Comparison of ENCODE assay signal across 9 cellular contexts in genomic region chr3:69738859-69739203, GRCh38. TPM values are rescaled to one million over a fixed set of nuclear protein-coding genes. Genes with fewer than 3 reads are reported as not detected.
DNase-seq lines count a peak whose midpoint lies in the region; ATAC-seq, FAIRE-seq and TF ChIP-seq lines count a peak whose summit lies in the region.
"Had no signal": no experiment of that assay in that cellular context is flagged by ENCODE, and none has a peak within 500 bp of the region (broad histone marks: within the 10 kb centered on the region; RNA-seq: fewer than 3 reads in every experiment).

No MANE protein-coding gene starts in this region.

- H2AFZ ChIP-seq in SK-N-SH (ENCODE audit: low read depth) = peak overlapping the region; percentile 97
- H2AFZ ChIP-seq in trophoblast cell (ENCODE audit: insufficient read depth, low read length, poor library complexity) = peak overlapping the region; percentile 52

- FAIRE-seq in frontal cortex (lab: Jason Lieb, UNC) = no peak
- FAIRE-seq in urothelium cell line (lab: Jason Lieb, UNC) = no peak

- H3K27me3 ChIP-seq in SK-N-SH (ENCODE audit: insufficient read depth) (peaks cover 5% of the 10 kb centered on the region; the same call in 1 of the 2 replicates), trophoblast cell (ENCODE audit: insufficient read depth, low read length) (no peaks in the 10 kb centered on the region)

- H3F3A ChIP-seq in SK-N-SH (replicated peaks; ENCODE audit: insufficient read depth) = no peaks in the 10 kb centered on the region

- H3K9ac ChIP-seq in SK-N-SH = peak overlapping the region; percentile 41; the same call in 1 of the 2 replicates
- H3K9ac ChIP-seq in trophoblast cell (ENCODE audit: low read length) = no peak overlapping the region

- no peak for DNase-seq in GM12864 (ENCODE audit: low read depth)
- no peak for DNase-seq in SK-N-SH
- DNase-seq in frontal cortex (ENCODE audit: low spot score in 2 of 2) = peak; percentile 10 to 19
- no peak for DNase-seq in trophoblast cell
- no peak for DNase-seq in T-helper 9 cell
- no peak for DNase-seq in DMS53 treated with DMSO at 0.1 percent for 48 hours (lab: John Stamatoyannopoulos, UW; ENCODE audit: unreplicated experiment)
- no peak for DNase-seq in urothelium cell line (ENCODE audit: low spot score)

- no peak overlapping the region for H4K91ac ChIP-seq in trophoblast cell (ENCODE audit: low read depth, low read length)

- 2% methylated on average over 12 of the region's 12 CpGs for WGBS in SK-N-SH (ENCODE audit: low lambda C conversion rate)
- whole genome bisulfite sequencing in trophoblast cell (ENCODE audit: extremely low coverage, insufficient coverage, insufficient read length) = no CpG with 5 or more reads among the region's 12 CpGs

- TF ChIP-seq RAD21 in SK-N-SH (IDR thresholded peaks at IDR 0.05; ENCODE audit: low read length) = no peak

- H3K4me1 ChIP-seq in SK-N-SH (ENCODE audit: control insufficient read depth in 1 of 2, insufficient read depth in 2 of 2, low read depth in 1 of 2, low read length in 1 of 2) (peaks cover 0 to 8% of the 10 kb centered on the region in 2 experiments; a peak in 1 of 4 replicates), trophoblast cell (ENCODE audit: control insufficient read depth in 1 of 2, insufficient read depth in 2 of 2, low read length in 2 of 2) (peaks cover 0 to 5% of the 10 kb centered on the region in 2 experiments)

- H3K9me3 ChIP-seq in SK-N-SH (no peaks in the 10 kb centered on the region), trophoblast cell (ENCODE audit: insufficient read depth, low read depth, low read length) (no peaks in the 10 kb centered on the region)
- H3K9me3 ChIP-seq: neutrophil had no signal

- no peak for TF ChIP-seq EP300 in SK-N-SH (IDR thresholded peaks at IDR 0.05; ENCODE audit: borderline replicate concordance in 1 of 2, low read depth in 1 of 2, low read length in 1 of 2)

- TF ChIP-seq CTCF in GM12864 (IDR thresholded peaks at IDR 0.05; ENCODE audit: low read depth, low read length, missing control alignments) = no peak
- TF ChIP-seq CTCF in SK-N-SH (IDR thresholded peaks at IDR 0.05) = no peak

- H3K79me2 ChIP-seq in SK-N-SH (ENCODE audit: insufficient read depth) (no peaks in the 10 kb centered on the region; the same call in 1 of the 2 replicates), trophoblast cell (ENCODE audit: control insufficient read depth, insufficient read depth, low read length, poor library complexity) (no peaks in the 10 kb centered on the region)

- POLR2A ChIA-PET in SK-N-SH (lab: Yijun Ruan, JAX) = no interaction called here

- no peak overlapping the region for H4K8ac ChIP-seq in trophoblast cell (ENCODE audit: low read depth, low read length)

- no peak for ATAC-seq in GM18498 (IDR thresholded peaks at IDR 0.05; ENCODE audit: unreplicated experiment)

- no peak overlapping the region for H2BK12ac ChIP-seq in trophoblast cell (ENCODE audit: low read length)

- no peaks in the 10 kb centered on the region for H3K9me2 ChIP-seq in SK-N-SH

- H3K4me2 ChIP-seq in SK-N-SH (peak overlapping the region; percentile 90), trophoblast cell (ENCODE audit: low read length) (peak overlapping the region; percentile 100)

- no peak overlapping the region for H3K18ac ChIP-seq in trophoblast cell (ENCODE audit: low read length)

- H3K36me3 ChIP-seq in SK-N-SH (replicated peaks in 1 of 2; ENCODE audit: control insufficient read depth in 1 of 2, insufficient read depth in 2 of 2, low read length in 1 of 2) (no peaks in the 10 kb centered on the region), trophoblast cell (ENCODE audit: control insufficient read depth in 1 of 2, insufficient read depth in 2 of 2, low read length in 2 of 2) (no peaks in the 10 kb centered on the region)
- H3K36me3 ChIP-seq: neutrophil had no signal

- H2AK5ac ChIP-seq in trophoblast cell (ENCODE audit: low read length) = no peak overlapping the region

- no peak overlapping the region for H2BK120ac ChIP-seq in trophoblast cell (ENCODE audit: insufficient read depth, low read length, poor library complexity)

- no peak overlapping the region for H3K23ac ChIP-seq in trophoblast cell (ENCODE audit: low read length)

- H3K4me3 ChIP-seq in GM12864 (ENCODE audit: low read depth, low read length) (peak overlapping the region; percentile 73), SK-N-SH (ENCODE audit: low read depth in 2 of 2, low read length in 1 of 2) (peak overlapping the region; percentile 86 to 95), trophoblast cell (ENCODE audit: low read depth, low read length) (peak overlapping the region; percentile 64)

- no peak overlapping the region for H3K4ac ChIP-seq in trophoblast cell (ENCODE audit: low read depth, low read length)

- no peaks in the 10 kb centered on the region for H4K20me1 ChIP-seq in SK-N-SH (ENCODE audit: insufficient read depth)

- CTCF ChIA-PET in SK-N-SH (lab: Yijun Ruan, JAX) = interaction anchor here (1.1 to 2.1 kb wide), 2 partner anchors 48 to 117 kb away, joined by 4 to 10 read pairs; no protein-coding TSS in a partner anchor

- no peaks in the 10 kb centered on the region for H3K79me1 ChIP-seq in trophoblast cell (ENCODE audit: low read length)

- H3K14ac ChIP-seq in trophoblast cell (ENCODE audit: low read length) = no peak overlapping the region

- no peak overlapping the region for H2BK5ac ChIP-seq in trophoblast cell (ENCODE audit: low read depth, low read length, poor library complexity)

- H3K27ac ChIP-seq in SK-N-SH (ENCODE audit: low read depth in 2 of 2, low read length in 1 of 2) (peak overlapping the region; percentile 5 to 50; a peak in 3 of 4 replicates), trophoblast cell (ENCODE audit: low read depth, low read length) (no peak overlapping the region)
- H3K27ac ChIP-seq: neutrophil had no signal

- H4K12ac ChIP-seq in trophoblast cell (ENCODE audit: low read depth, low read length) = no peak overlapping the region

TF ChIP-seq in SK-N-SH, 30 proteins besides CTCF, POLR2A, EP300 and RAD21:
- TF ChIP-seq PBX3 (IDR thresholded peaks at IDR 0.05) = no peak
- TF ChIP-seq TAF1 (IDR thresholded peaks at IDR 0.05; ENCODE audit: borderline replicate concordance, low read depth, low read length) = no peak
- TF ChIP-seq NFIC (IDR thresholded peaks at IDR 0.05; ENCODE audit: borderline replicate concordance) = no peak
- TF ChIP-seq CHD2 (IDR thresholded peaks at IDR 0.05; ENCODE audit: low read length, partially characterized antibody) = no peak

RNA-seq across cellular contexts. Expression of gene MITF, which starts 0.4 kb away (rescaled TPM):
- polyA plus RNA-seq in SK-N-SH (2012; rRNA removed) = 1.7 and 2.5 TPM in 2 replicates
- 2.0 and 2.3 TPM in 2 replicates for polyA plus RNA-seq in SK-N-SH (2012; cell fraction: cytosol; rRNA removed)
- 1.5 and 2.3 TPM in 2 replicates for polyA plus RNA-seq in SK-N-SH (2012; cell fraction: nucleus; rRNA removed)
- 1.6 TPM for total RNA-seq in frontal cortex
- polyA plus RNA-seq in trophoblast cell (2013) = 2.6 and 2.8 TPM in 2 replicates

Comparison
In these comparisons a context has a peak if more than half of its experiments do, and no peak if none do; other contexts are left out.
1. DNase-seq: peak in frontal cortex (2 of 2); none in GM12864 (single experiment), SK-N-SH (single experiment), trophoblast cell (0 of 2), T-helper 9 cell (single experiment), DMS53 treated with DMSO at 0.1 percent for 48 hours (single experiment) and urothelium cell line (single experiment).
2. Peak in every context shown above with its lines, with median percentiles within 50 percentile points of each other: H3K4me3 ChIP-seq.